ENCODE assay signal across 18 cellular contexts in genomic region chr11:109547356-109548027, GRCh38.
A peak's percentile ranks its signal among the peaks of the same experiment; 100 is the strongest.
DNase-seq lines count a peak whose midpoint lies in the region; TF ChIP-seq lines count a peak whose summit lies in the region.
"Had no signal": no experiment of that assay in that cellular context is flagged by ENCODE, and none has a peak within 500 bp of the region (broad histone marks: within the 10 kb centered on the region; RNA-seq: fewer than 3 reads in every experiment).

No MANE protein-coding gene starts in this region.

- peaks cover 3% of the 10 kb centered on the region; the same call in 1 of the 2 replicates for H3K36me3 Mint-ChIP-seq in HFFc6 (ENCODE audit: low read depth)
- no peaks in the 10 kb centered on the region for H3K36me3 Mint-ChIP-seq in CD4-positive, alpha-beta memory T cell
- H3K36me3 Mint-ChIP-seq: memory B cell had no signal

- H3K36me3 ChIP-seq in CD4-positive, alpha-beta memory T cell (ENCODE audit: insufficient read depth, low read length) = no peaks in the 10 kb centered on the region

- no peaks in the 10 kb centered on the region for H3K9me3 ChIP-seq in CD4-positive, alpha-beta memory T cell (ENCODE audit: control insufficient read depth in 1 of 2, low read length in 2 of 2)
- H3K9me3 ChIP-seq: psoas muscle had no signal

- no peak for TF ChIP-seq CTCF in HFFc6 (IDR thresholded peaks at IDR 0.05)

- intact Hi-C loops in CD4-positive, alpha-beta memory T cell (cut with micrococcal nuclease) = no loop called here

- no peaks in the 10 kb centered on the region for H3K27me3 ChIP-seq in CD4-positive, alpha-beta memory T cell (ENCODE audit: insufficient read depth, low read length)
- H3K27me3 ChIP-seq: dorsolateral prefrontal cortex had no signal

- POLR2A ChIA-PET in CD4-positive, alpha-beta memory T cell (lab: Charles Lee; ENCODE audit: partially characterized antibody) = no interaction called here

- DNase-seq in A172 (ENCODE audit: low spot score) = peak; percentile 74
- peak; percentile 23 for DNase-seq in HFFc6
- DNase-seq in amniotic epithelial cell (ENCODE audit: low read depth) = peak; percentile 83
- peak; percentile 7 for DNase-seq in hepatic stellate cell (ENCODE audit: low spot score)
- DNase-seq in NCI-H2196 treated with DMSO at 0.1 percent for 48 hours (lab: John Stamatoyannopoulos, UW; ENCODE audit: unreplicated experiment) = no peak
- no peak for DNase-seq in activated CD4-positive, alpha-beta T cell treated with anti-CD3 and anti-CD28 coated beads, Interleukin-2, amount 50 U/mL, for 48 hours
- no peak for DNase-seq in DMS79 treated with DMSO at 0.1 percent for 48 hours (lab: John Stamatoyannopoulos, UW)
- no peak for DNase-seq in CD4-positive, alpha-beta memory T cell
- DNase-seq: 8988T; activated CD4-positive, alpha-beta T cell treated with anti-CD3 and anti-CD28 coated beads for 48 hours; dorsolateral prefrontal cortex; hippocampal formation; NCI-H1105; NCI-H82; psoas muscle; stimulated activated CD4-positive, alpha-beta T cell treated with anti-CD3 and anti-CD28 coated beads, Interleukin-4, amount 100 ng/mL, for 4 hours had no signal

- H3K27ac ChIP-seq in CD4-positive, alpha-beta memory T cell (ENCODE audit: low read depth, low read length) = no peak overlapping the region
- H3K27ac ChIP-seq: dorsolateral prefrontal cortex, HL-60, psoas muscle had no signal

- no peaks in the 10 kb centered on the region for H3K4me1 ChIP-seq in CD4-positive, alpha-beta memory T cell (ENCODE audit: insufficient read depth, low read length)
- H3K4me1 ChIP-seq: psoas muscle had no signal

- H3K27me3 Mint-ChIP-seq in HFFc6 (ENCODE audit: insufficient read depth) = no peaks in the 10 kb centered on the region; the same call in 1 of the 2 replicates
- H3K27me3 Mint-ChIP-seq in CD4-positive, alpha-beta memory T cell = no peaks in the 10 kb centered on the region
- H3K27me3 Mint-ChIP-seq: memory B cell had no signal

- H3K9me3 Mint-ChIP-seq in HFFc6 = peaks cover 6% of the 10 kb centered on the region
- peaks cover 0 to 14% (median 6%) of the 10 kb centered on the region in 8 donors for H3K9me3 Mint-ChIP-seq in CD4-positive, alpha-beta memory T cell

- H3K4me3 Mint-ChIP-seq in HFFc6 = peak overlapping the region; percentile 42
- H3K4me3 Mint-ChIP-seq in CD4-positive, alpha-beta memory T cell = no peak overlapping the region
- H3K4me3 Mint-ChIP-seq: memory B cell had no signal

- H3K27ac Mint-ChIP-seq in HFFc6 = peak overlapping the region; percentile 62
- no peak overlapping the region for H3K27ac Mint-ChIP-seq in CD4-positive, alpha-beta memory T cell
- H3K27ac Mint-ChIP-seq: memory B cell had no signal

- peaks cover 37% of the 10 kb centered on the region for H3K4me1 Mint-ChIP-seq in HFFc6 (ENCODE audit: low read depth)
- no peaks in the 10 kb centered on the region for H3K4me1 Mint-ChIP-seq in CD4-positive, alpha-beta memory T cell
- H3K4me1 Mint-ChIP-seq: memory B cell had no signal

- H3K4me3 ChIP-seq in CD4-positive, alpha-beta memory T cell (ENCODE audit: low read length in 2 of 2) = no peak overlapping the region
- H3K4me3 ChIP-seq: dorsolateral prefrontal cortex, psoas muscle had no signal

- CTCF ChIA-PET in CD4-positive, alpha-beta memory T cell (lab: Charles Lee; ENCODE audit: partially characterized antibody) = no interaction called here

Comparison
In these comparisons a context has a peak if more than half of its experiments do, and no peak if none do; other contexts are left out.
1. DNase-seq: peak in A172 (single experiment), HFFc6 (single experiment), amniotic epithelial cell (single experiment) and hepatic stellate cell (single experiment); none in NCI-H2196 treated with DMSO at 0.1 percent for 48 hours (single experiment), activated CD4-positive, alpha-beta T cell treated with anti-CD3 and anti-CD28 coated beads, Interleukin-2, amount 50 U/mL, for 48 hours (0 of 2), DMS79 treated with DMSO at 0.1 percent for 48 hours (single experiment) and CD4-positive, alpha-beta memory T cell (0 of 5).